Comparison of ENCODE assay signal across 23 cellular contexts in the genomic region with DNA sequence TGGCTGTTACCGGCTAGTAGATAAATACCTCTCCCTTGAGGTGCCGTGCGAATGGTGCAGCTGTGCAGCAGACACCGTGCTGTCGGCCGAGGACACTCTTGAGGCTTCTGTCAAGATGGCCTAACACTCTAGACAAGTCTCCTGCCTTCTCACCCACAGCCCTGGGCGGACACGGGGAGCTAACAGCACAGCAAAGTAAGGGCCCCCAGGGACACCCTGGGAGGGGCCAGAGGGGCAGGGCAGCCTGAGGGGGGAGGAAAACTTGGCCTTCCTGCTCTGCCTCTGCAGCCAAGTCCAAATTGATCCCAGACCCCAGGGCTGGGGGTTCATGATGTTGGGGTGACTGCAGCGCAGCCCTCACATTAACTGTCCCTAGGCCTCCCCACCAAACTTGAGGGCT.
DNase-seq lines count a peak whose midpoint lies in the region; ATAC-seq and TF ChIP-seq lines count a peak whose summit lies in the region.
"Had no signal": no experiment of that assay in that cellular context is flagged by ENCODE, and none has a peak within 500 bp of the region (broad histone marks: within the 10 kb centered on the region; RNA-seq: fewer than 3 reads in every experiment).

No MANE protein-coding gene starts in this region.

- H3K4me2 ChIP-seq in DND-41 (ENCODE audit: insufficient read depth, low read length): no peak overlapping the region

- H3K79me2 ChIP-seq in DND-41 (ENCODE audit: insufficient read depth, low read length): peaks cover 17% of the 10 kb centered on the region

- no peak for DNase-seq in CD4-positive, alpha-beta T cell
- no peak for DNase-seq in DND-41
- DNase-seq in naive thymus-derived CD8-positive, alpha-beta T cell: no peak
- no peak for DNase-seq in H7
- DNase-seq in SIG-M5 (lab: John Stamatoyannopoulos, UW): no peak
- no peak for DNase-seq in superior temporal gyrus (ENCODE audit: extremely low spot score)
- no peak for DNase-seq in SJCRH30
- DNase-seq: activated CD4-positive, alpha-beta T cell treated with anti-CD3 and anti-CD28 coated beads for 48 hours; central memory CD4-positive, alpha-beta T cell; left ventricle myocardium superior; NCI-H146; NCI-H2107; NCI-H748 treated with DMSO at 0.1 percent for 48 hours; right lobe of liver; SW 1271; T-helper 9 cell; upper lobe of left lung had no signal

- peaks cover 72% of the 10 kb centered on the region for H3K4me1 Mint-ChIP-seq in CD4-positive, alpha-beta T cell (ENCODE audit: low read depth)
- H3K4me1 Mint-ChIP-seq in activated naive CD8-positive, alpha-beta T cell (ENCODE audit: low read depth): peaks cover 75% of the 10 kb centered on the region
- peaks cover 40 to 74% (median 63%) of the 10 kb centered on the region in 4 donors for H3K4me1 Mint-ChIP-seq in naive thymus-derived CD8-positive, alpha-beta T cell

- H3K9me3 Mint-ChIP-seq in CD4-positive, alpha-beta T cell: no peaks in the 10 kb centered on the region
- H3K9me3 Mint-ChIP-seq in activated naive CD8-positive, alpha-beta T cell (ENCODE audit: low read depth): no peaks in the 10 kb centered on the region
- no peaks in the 10 kb centered on the region for H3K9me3 Mint-ChIP-seq in naive thymus-derived CD8-positive, alpha-beta T cell
- H3K9me3 Mint-ChIP-seq: activated T-helper 2 cell treated with anti-CD3 and anti-CD28 coated beads, Interferon-gamma antibody, Interleukin-2, Interleukin-4, amounts not matched to agents 10 μg/mL and 5 μg/mL and 100 μg/mL, durations not matched to agents 14 hours and 24 hours and 36 hours; endodermal cell had no signal

- CTCF ChIA-PET in CD4-positive, alpha-beta T cell (lab: Charles Lee): interaction anchor here (0.7 to 1.5 kb wide), 3 partner anchors 27 to 179 kb away, joined by 3 to 5 read pairs (median 4); no protein-coding TSS in a partner anchor

- no peak overlapping the region for H3K9ac ChIP-seq in DND-41 (ENCODE audit: low read depth, low read length)

- TF ChIP-seq CTCF in CD4-positive, alpha-beta T cell (IDR thresholded peaks at IDR 0.05): no peak
- TF ChIP-seq CTCF in DND-41 (IDR thresholded peaks at IDR 0.05; ENCODE audit: borderline replicate concordance, extremely low read depth, low read length, poor library complexity, severe bottlenecking): no peak

- H3K4me3 ChIP-seq in DND-41 (ENCODE audit: low read depth in 1 of 2, low read length in 2 of 2) (no peak overlapping the region), H7 (ENCODE audit: insufficient read depth, low read depth, low read length) (no peak overlapping the region), SJCRH30 (no peak overlapping the region)
- H3K4me3 ChIP-seq: adrenal gland, GM12878, prostate gland, right lobe of liver, upper lobe of left lung had no signal

- ATAC-seq in CD4-positive, alpha-beta T cell (ENCODE audit: poor library complexity): no peak
- no peak for ATAC-seq in DND-41 (ENCODE audit: insufficient read depth, low read depth)
- ATAC-seq in naive thymus-derived CD8-positive, alpha-beta T cell: no peak
- ATAC-seq: GM12878, left ventricle myocardium superior, right lobe of liver had no signal

- no peaks in the 10 kb centered on the region for H3K27me3 Mint-ChIP-seq in CD4-positive, alpha-beta T cell
- H3K27me3 Mint-ChIP-seq in activated naive CD8-positive, alpha-beta T cell: no peaks in the 10 kb centered on the region
- H3K27me3 Mint-ChIP-seq in naive thymus-derived CD8-positive, alpha-beta T cell: no peaks in the 10 kb centered on the region

- peaks cover 45% of the 10 kb centered on the region for H3K36me3 Mint-ChIP-seq in CD4-positive, alpha-beta T cell (ENCODE audit: low read depth)
- peaks cover 22% of the 10 kb centered on the region for H3K36me3 Mint-ChIP-seq in activated naive CD8-positive, alpha-beta T cell
- peaks cover 5 to 25% (median 8%) of the 10 kb centered on the region in 3 donors for H3K36me3 Mint-ChIP-seq in naive thymus-derived CD8-positive, alpha-beta T cell

- H2AFZ ChIP-seq in DND-41 (ENCODE audit: low read depth, low read length): no peak overlapping the region

- H3K4me1 ChIP-seq in DND-41 (ENCODE audit: insufficient read depth, low read length) (peaks cover 55% of the 10 kb centered on the region), SJCRH30 (peaks cover 24% of the 10 kb centered on the region)
- H3K4me1 ChIP-seq: adrenal gland, prostate gland, right lobe of liver had no signal

- H3K27me3 ChIP-seq in CD4-positive, alpha-beta T cell (ENCODE audit: control insufficient read depth, insufficient read depth, low read length): no peaks in the 10 kb centered on the region
- H3K27me3 ChIP-seq in DND-41 (ENCODE audit: insufficient read depth, low read length, poor library complexity): no peaks in the 10 kb centered on the region
- H3K27me3 ChIP-seq in H7 (ENCODE audit: control insufficient read depth, insufficient read depth, low read length): no peaks in the 10 kb centered on the region
- no peaks in the 10 kb centered on the region for H3K27me3 ChIP-seq in SJCRH30
- H3K27me3 ChIP-seq: adrenal gland, right lobe of liver, upper lobe of left lung had no signal

- peak overlapping the region; percentile 0 for H3K27ac ChIP-seq in CD4-positive, alpha-beta T cell (ENCODE audit: low read depth, low read length)
- H3K27ac ChIP-seq in DND-41 (ENCODE audit: low read length) (peak overlapping the region; percentile 36), SJCRH30 (no peak overlapping the region)
- H3K27ac ChIP-seq: adrenal gland, prostate gland, right lobe of liver, upper lobe of left lung had no signal

- no peak overlapping the region for H3K4me3 Mint-ChIP-seq in CD4-positive, alpha-beta T cell
- H3K4me3 Mint-ChIP-seq in activated naive CD8-positive, alpha-beta T cell: no peak overlapping the region
- no peak overlapping the region for H3K4me3 Mint-ChIP-seq in naive thymus-derived CD8-positive, alpha-beta T cell
- H3K4me3 Mint-ChIP-seq: endodermal cell had no signal

- H3K36me3 ChIP-seq in DND-41 (ENCODE audit: insufficient read depth, low read length) (peaks cover 28% of the 10 kb centered on the region), H7 (replicated peaks; ENCODE audit: control insufficient read depth, insufficient read depth, low read length) (no peaks in the 10 kb centered on the region), SJCRH30 (peaks cover 27% of the 10 kb centered on the region)
- H3K36me3 ChIP-seq: prostate gland, right lobe of liver had no signal

- no peaks in the 10 kb centered on the region for H4K20me1 ChIP-seq in DND-41 (ENCODE audit: insufficient read depth, low read length)

- H3K9me3 ChIP-seq in CD4-positive, alpha-beta T cell (ENCODE audit: control insufficient read depth, low read length): no peaks in the 10 kb centered on the region
- H3K9me3 ChIP-seq in DND-41 (ENCODE audit: insufficient read depth, low read length, severe bottlenecking) (no peaks in the 10 kb centered on the region), SJCRH30 (replicated peaks) (no peaks in the 10 kb centered on the region)
- H3K9me3 ChIP-seq: adrenal gland, prostate gland, right lobe of liver, upper lobe of left lung had no signal

- POLR2A ChIA-PET in CD4-positive, alpha-beta T cell (lab: Charles Lee): no interaction called here
- POLR2A ChIA-PET in naive thymus-derived CD8-positive, alpha-beta T cell (lab: Charles Lee): no interaction called here

- peak overlapping the region; percentile 48 for H3K27ac Mint-ChIP-seq in CD4-positive, alpha-beta T cell
- peak overlapping the region; percentile 64 for H3K27ac Mint-ChIP-seq in activated naive CD8-positive, alpha-beta T cell
- peak overlapping the region in 7 of 10 donors; percentile 11 to 87 (median 57) for H3K27ac Mint-ChIP-seq in naive thymus-derived CD8-positive, alpha-beta T cell
- H3K27ac Mint-ChIP-seq: activated T-helper 2 cell treated with anti-CD3 and anti-CD28 coated beads, Interferon-gamma antibody, Interleukin-2, Interleukin-4, amounts not matched to agents 10 μg/mL and 5 μg/mL and 100 μg/mL, durations not matched to agents 14 hours and 24 hours and 36 hours; endodermal cell had no signal

- intact Hi-C loops in CD4-positive, alpha-beta T cell (cut with DNase I, micrococcal nuclease): no loop called here
